ENCODE assay signal across 7 cellular contexts in the genomic region with DNA sequence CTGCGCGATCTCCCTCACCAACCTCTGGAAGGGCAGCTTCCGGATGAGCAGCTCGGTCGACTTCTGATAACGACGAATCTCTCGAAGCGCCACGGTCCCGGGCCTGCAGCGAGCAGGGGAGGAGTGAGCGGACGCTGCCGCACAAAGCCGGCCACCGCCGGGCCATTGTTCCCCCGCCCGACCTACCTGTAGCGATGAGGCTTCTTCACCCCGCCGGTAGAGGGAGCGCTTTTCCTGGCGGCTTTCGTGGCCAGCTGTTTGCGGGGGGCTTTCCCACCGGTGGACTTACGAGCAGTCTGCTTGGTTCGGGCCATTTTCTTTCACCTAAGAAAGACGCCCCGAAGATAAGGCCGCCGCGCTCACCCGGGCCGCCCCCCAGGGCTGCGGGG. TPM values are rescaled to one million over a fixed set of nuclear protein-coding genes. Genes with fewer than 3 reads are reported as not detected.
DNase-seq lines count a peak whose midpoint lies in the region; ATAC-seq, FAIRE-seq and TF ChIP-seq lines count a peak whose summit lies in the region.

No MANE protein-coding gene starts in this region.

- peak; percentile 46 for DNase-seq in GDM1 (lab: John Stamatoyannopoulos, UW)
- DNase-seq in MM.1S: peak; percentile 74
- no peak for DNase-seq in activated naive CD8-positive, alpha-beta T cell treated with anti-CD3 and anti-CD28 coated beads for 36 hours
- DNase-seq in spleen: no peak
- DNase-seq in frontal cortex (ENCODE audit: low spot score in 2 of 2): no peak

- H3K9me3 ChIP-seq in MM.1S (replicated peaks; ENCODE audit: insufficient read depth, low read length): no peaks in the 10 kb centered on the region
- H3K9me3 ChIP-seq in spleen: no peaks in the 10 kb centered on the region

- peaks cover 46% of the 10 kb centered on the region for H3K4me1 Mint-ChIP-seq in activated naive CD8-positive, alpha-beta T cell treated with anti-CD3 and anti-CD28 coated beads for 36 hours

- peak; percentile 60 for TF ChIP-seq CTCF in MM.1S (IDR thresholded peaks at IDR 0.05; ENCODE audit: low read length)
- peak; percentile 14 to 67 (median 60) for TF ChIP-seq CTCF in spleen (IDR thresholded peaks at IDR 0.05 in 8 of 11, conservative IDR thresholded peaks at IDR 0.05 in 3 of 11)

- H3K36me3 ChIP-seq in MM.1S (replicated peaks; ENCODE audit: insufficient read depth, low read length): peaks cover 10% of the 10 kb centered on the region; the same call in 1 of the 2 replicates
- H3K36me3 ChIP-seq in spleen: peaks cover 0 to 53% (median 32%) of the 10 kb centered on the region in 6 donors

- FAIRE-seq in frontal cortex (lab: Jason Lieb, UNC): no peak

- H4K20me1 ChIP-seq in MM.1S (ENCODE audit: insufficient read depth, low read length): peaks cover 26% of the 10 kb centered on the region

- no peak overlapping the region for H2AFZ ChIP-seq in MM.1S (ENCODE audit: low read length)

- H3F3A ChIP-seq in MM.1S (ENCODE audit: insufficient read depth, low read length): peaks cover 56% of the 10 kb centered on the region

- peak overlapping the region; percentile 90 for H3K27ac Mint-ChIP-seq in activated naive CD8-positive, alpha-beta T cell treated with anti-CD3 and anti-CD28 coated beads for 36 hours

- peak; percentile 12 for ATAC-seq in GM21515 (IDR thresholded peaks at IDR 0.05; ENCODE audit: unreplicated experiment)

- H3K4me3 ChIP-seq in MM.1S (ENCODE audit: low read length) (peak overlapping the region; percentile 81), iPS-11a (ENCODE audit: low read depth, low read length) (peak overlapping the region; percentile 80), spleen (peak overlapping the region; percentile 70 to 99 (median 92))

- H3K9ac ChIP-seq in MM.1S (ENCODE audit: low read length): peak overlapping the region; percentile 96

- peak overlapping the region; percentile 85; the same call in 1 of the 2 replicates for H3K4me2 ChIP-seq in MM.1S (ENCODE audit: low read depth, low read length)

- intact Hi-C loops in spleen (cut with DNase I; ENCODE audit: low total_unique reads): loop anchor here (5.0 kb wide), 1 partner anchor 68 kb away; no protein-coding TSS in a partner anchor

- H3K4me3 Mint-ChIP-seq in activated naive CD8-positive, alpha-beta T cell treated with anti-CD3 and anti-CD28 coated beads for 36 hours: peak overlapping the region; percentile 92

- H3K27me3 ChIP-seq in MM.1S (replicated peaks; ENCODE audit: insufficient read depth, low read length) (no peaks in the 10 kb centered on the region), spleen (replicated peaks in 1 of 7) (no peaks in the 10 kb centered on the region)

- whole genome bisulfite sequencing in spleen, 5 donors: 0 to 1% (median 0%) methylated on average over 17 to 38 of the region's 38 CpGs

- H3K4me1 ChIP-seq in MM.1S (ENCODE audit: low read length): peaks cover 14% of the 10 kb centered on the region
- H3K4me1 ChIP-seq in spleen: peaks cover 41 to 81% (median 65%) of the 10 kb centered on the region in 6 donors

- H3K9me3 Mint-ChIP-seq in activated naive CD8-positive, alpha-beta T cell treated with anti-CD3 and anti-CD28 coated beads for 36 hours: peaks cover 1% of the 10 kb centered on the region

- no peaks in the 10 kb centered on the region for H3K9me2 ChIP-seq in MM.1S (replicated peaks; ENCODE audit: insufficient read depth, low read length)

- no peak for TF ChIP-seq POLR2A in spleen (IDR thresholded peaks at IDR 0.05)

- peaks cover 39% of the 10 kb centered on the region for H3K36me3 Mint-ChIP-seq in activated naive CD8-positive, alpha-beta T cell treated with anti-CD3 and anti-CD28 coated beads for 36 hours

- H3K27me3 Mint-ChIP-seq in activated naive CD8-positive, alpha-beta T cell treated with anti-CD3 and anti-CD28 coated beads for 36 hours: peaks cover 6% of the 10 kb centered on the region

- peaks cover 21% of the 10 kb centered on the region for H3K79me2 ChIP-seq in MM.1S (ENCODE audit: low read length)

- H3K27ac ChIP-seq in MM.1S (ENCODE audit: low read length) (peak overlapping the region; percentile 81; the same call in 1 of the 2 replicates), spleen (peak overlapping the region; percentile 97 to 100 (median 98))

RNA-seq across cellular contexts. Expression of gene UNK, which starts 5.8 kb away (rescaled TPM):
- 10 to 100 TPM; 26.9 to 27.4 TPM for total RNA-seq in activated naive CD8-positive, alpha-beta T cell treated with anti-CD3 and anti-CD28 coated beads for 36 hours
- total RNA-seq in spleen (10 to 100 TPM; 35.4 to 53.8 (median 48.6) TPM), frontal cortex (21.2 TPM)
- polyA plus RNA-seq in spleen: 10 to 100 TPM; 19.0 to 41.9 (median 25.8) TPM

RNA-seq across cellular contexts. Expression of gene GALK1, which starts 13.9 kb away (rescaled TPM):
- total RNA-seq in activated naive CD8-positive, alpha-beta T cell treated with anti-CD3 and anti-CD28 coated beads for 36 hours: 10 to 100 TPM; 33.2 to 33.6 TPM
- 10 to 100 TPM; 23.5 to 45.1 (median 33.5) TPM for total RNA-seq in spleen
- 10 to 100 TPM; 34.2 to 45.9 (median 37.0) TPM for polyA plus RNA-seq in spleen
- total RNA-seq in frontal cortex: 13.5 TPM

RNA-seq across cellular contexts. Expression of gene ITGB4, which starts 57.6 kb away (rescaled TPM):
- total RNA-seq in activated naive CD8-positive, alpha-beta T cell treated with anti-CD3 and anti-CD28 coated beads for 36 hours: 1 to 10 TPM in 1 of 2 experiments, under 1 TPM in 1; 0.64 to 1.4 TPM
- 100 to 1,000 TPM in 3 of 7 donors, 10 to 100 TPM in 4; 80.4 to 205 (median 90.1) TPM for total RNA-seq in spleen
- 10 to 100 TPM; 16.6 to 49.9 (median 30.1) TPM for polyA plus RNA-seq in spleen
- total RNA-seq in frontal cortex: 1.2 TPM

Comparison
In these comparisons a context has a peak if more than half of its experiments do, and no peak if none do; other contexts are left out.
1. DNase-seq: peak in GDM1 (single experiment) and MM.1S (single experiment); none in activated naive CD8-positive, alpha-beta T cell treated with anti-CD3 and anti-CD28 coated beads for 36 hours (single experiment), spleen (single experiment) and frontal cortex (0 of 2).
2. RNA of gene ITGB4, which starts 57.6 kb away (total RNA-seq): 80.4 to 205 TPM in spleen; 0.64 to 1.4 TPM in activated naive CD8-positive, alpha-beta T cell treated with anti-CD3 and anti-CD28 coated beads for 36 hours and 1.2 TPM in frontal cortex (single experiment); every median in the first group is over 10 times any median in the second.
3. Peak in every context shown above with its lines, with median percentiles within 50 percentile points of each other: H3K4me3 ChIP-seq.